In genomic region chr14:89826581-89826980, GRCh38 we compare ENCODE assay signal across 16 cellular contexts.
"Had no signal": no experiment of that assay in that cellular context is flagged by ENCODE, and none has a peak within 500 bp of the region (broad histone marks: within the 10 kb centered on the region; RNA-seq: fewer than 3 reads in every experiment).

No MANE protein-coding gene starts in this region.

- FAIRE-seq: frontal cortex had no signal

- H3K4me3 ChIP-seq: heart right ventricle, tibial artery, uterus had no signal

- ATAC-seq: activated CD4-positive, CD25-positive, alpha-beta regulatory T cell treated with anti-CD3 and anti-CD28 coated beads, Interleukin-2, amount 50 U/mL, for 24 hours; effector memory CD8-positive, alpha-beta T cell; heart right ventricle; natural killer cell had no signal

- H3K4me1 ChIP-seq: heart right ventricle, uterus had no signal

- H3K9me3 ChIP-seq: neutrophil, uterus had no signal

- H3K27ac ChIP-seq: epithelial cell of prostate, heart right ventricle, tibial artery, uterus had no signal

- H3K27me3 ChIP-seq: heart right ventricle, neutrophil, tibial artery, uterus had no signal

- H3K36me3 ChIP-seq: heart right ventricle, neutrophil, tibial artery, uterus had no signal

- DNase-seq: activated CD4-positive, alpha-beta T cell treated with anti-CD3 and anti-CD28 coated beads, Interleukin-2, amount 50 U/mL, for 1 hour; activated CD8-positive, alpha-beta memory T cell treated with anti-CD3 and anti-CD28 coated beads for 24 hours; activated naive CD8-positive, alpha-beta T cell treated with anti-CD3 and anti-CD28 coated beads, Interleukin-2, amount 10 ng/mL, durations not matched to agents 7 days and 5 days; aorta; effector memory CD8-positive, alpha-beta T cell; heart right ventricle; natural killer cell; stimulated activated CD4-positive, alpha-beta T cell treated with anti-CD3 and anti-CD28 coated beads, Interleukin-15, amount 100 ng/mL, for 24 hours; stimulated activated CD4-positive, alpha-beta T cell treated with anti-CD3 and anti-CD28 coated beads, Interleukin-4, amount 100 ng/mL, for 1 hour; stimulated activated naive CD4-positive, alpha-beta T cell; uterus had no signal

- H3K4me3 Mint-ChIP-seq: activated naive CD8-positive, alpha-beta T cell treated with anti-CD3 and anti-CD28 coated beads, Interleukin-2, amount 10 ng/mL, durations not matched to agents 7 days and 5 days; effector memory CD8-positive, alpha-beta T cell; natural killer cell had no signal

- H3K4me1 Mint-ChIP-seq: activated naive CD8-positive, alpha-beta T cell treated with anti-CD3 and anti-CD28 coated beads, Interleukin-2, amount 10 ng/mL, durations not matched to agents 7 days and 5 days had no signal

- H3K27ac Mint-ChIP-seq: activated naive CD8-positive, alpha-beta T cell treated with anti-CD3 and anti-CD28 coated beads, Interleukin-2, amount 10 ng/mL, durations not matched to agents 7 days and 5 days; effector memory CD8-positive, alpha-beta T cell; natural killer cell had no signal
